31 cellular contexts compared by ENCODE assay signal in genomic region chr13:63628310-63628709, GRCh38.
"Had no signal": no experiment of that assay in that cellular context is flagged by ENCODE, and none has a peak within 500 bp of the region (broad histone marks: within the 10 kb centered on the region; RNA-seq: fewer than 3 reads in every experiment).

No MANE protein-coding gene starts in this region.

- H3K4me1 Mint-ChIP-seq: activated B cell treated with CpG ODN at 0.5 μM for 24 hours; activated naive CD4-positive, alpha-beta T cell treated with anti-CD3 and anti-CD28 coated beads, Interleukin-2, amount 10 ng/mL, durations not matched to agents 7 days and 5 days; activated naive CD8-positive, alpha-beta T cell treated with anti-CD3 and anti-CD28 coated beads, Interleukin-2, amount 50 U/mL, for 24 hours; brain; central memory CD8-positive, alpha-beta T cell had no signal

- H3K9me3 Mint-ChIP-seq: activated CD4-positive, alpha-beta memory T cell treated with anti-CD3 and anti-CD28 coated beads for 36 hours; activated naive CD4-positive, alpha-beta T cell treated with anti-CD3 and anti-CD28 coated beads, Interleukin-2, amount 10 ng/mL, durations not matched to agents 7 days and 5 days; brain had no signal

- ATAC-seq: activated naive CD8-positive, alpha-beta T cell treated with anti-CD3 and anti-CD28 coated beads, Interleukin-2, amount 50 U/mL, for 24 hours; activated T-cell treated with anti-CD3 and anti-CD28 coated beads, Interleukin-2, amount 50 U/mL, for 4 hours; PC-3 had no signal

- H3K4me1 ChIP-seq: Peyer's patch, SJSA1 had no signal

- H3K9me3 ChIP-seq: MG63, Peyer's patch, SJSA1 had no signal

- H3K27me3 ChIP-seq: MG63, Peyer's patch, SJSA1 had no signal

- H3K36me3 ChIP-seq: MG63, Peyer's patch, SJSA1 had no signal

- H3K27me3 Mint-ChIP-seq: activated B cell treated with CpG ODN at 0.5 μM for 24 hours; activated CD4-positive, alpha-beta memory T cell treated with anti-CD3 and anti-CD28 coated beads for 36 hours; activated naive CD4-positive, alpha-beta T cell treated with anti-CD3 and anti-CD28 coated beads, Interleukin-2, amount 10 ng/mL, durations not matched to agents 7 days and 5 days; activated naive CD8-positive, alpha-beta T cell; activated naive CD8-positive, alpha-beta T cell treated with anti-CD3 and anti-CD28 coated beads, Interleukin-2, amount 50 U/mL, for 24 hours; central memory CD8-positive, alpha-beta T cell had no signal

- H3K27ac ChIP-seq: Peyer's patch, SJSA1, VCaP had no signal

- H3K27ac Mint-ChIP-seq: activated B cell treated with CpG ODN at 0.5 μM for 24 hours; activated CD4-positive, alpha-beta memory T cell treated with anti-CD3 and anti-CD28 coated beads for 36 hours; activated naive CD4-positive, alpha-beta T cell treated with anti-CD3 and anti-CD28 coated beads, Interleukin-2, amount 10 ng/mL, durations not matched to agents 7 days and 5 days; activated naive CD8-positive, alpha-beta T cell; activated naive CD8-positive, alpha-beta T cell treated with anti-CD3 and anti-CD28 coated beads, Interleukin-2, amount 50 U/mL, for 24 hours; activated T-helper 1 cell treated with anti-CD3 and anti-CD28 coated beads, Interleukin-12 subunit alpha, Interleukin-12 subunit beta, Interleukin-2, Interleukin-4 antibody, amounts not matched to agents 30 ng/mL and 10 ng/mL and 1 ng/mL, durations not matched to agents 14 hours and 24 hours and 36 hours; brain had no signal

- H3K4me3 Mint-ChIP-seq: activated B cell treated with CpG ODN at 0.5 μM for 24 hours; activated CD4-positive, alpha-beta memory T cell treated with anti-CD3 and anti-CD28 coated beads for 36 hours; activated naive CD4-positive, alpha-beta T cell treated with anti-CD3 and anti-CD28 coated beads, Interleukin-2, amount 10 ng/mL, durations not matched to agents 7 days and 5 days; activated naive CD8-positive, alpha-beta T cell; activated naive CD8-positive, alpha-beta T cell treated with anti-CD3 and anti-CD28 coated beads, Interleukin-2, amount 50 U/mL, for 24 hours; activated T-cell treated with anti-CD3 and anti-CD28 coated beads, Interleukin-2, amount 50 U/mL, for 4 hours; activated T-helper 1 cell treated with anti-CD3 and anti-CD28 coated beads, Interleukin-12 subunit alpha, Interleukin-12 subunit beta, Interleukin-2, Interleukin-4 antibody, amounts not matched to agents 30 ng/mL and 10 ng/mL and 1 ng/mL, durations not matched to agents 14 hours and 24 hours and 36 hours; brain; central memory CD8-positive, alpha-beta T cell had no signal

- H3K4me3 ChIP-seq: MG63, Peyer's patch, SJSA1 had no signal

- DNase-seq: activated B cell treated with CpG ODN at 0.5 μM for 24 hours; activated CD4-positive, alpha-beta memory T cell treated with anti-CD3 and anti-CD28 coated beads for 36 hours; activated CD4-positive, alpha-beta T cell treated with anti-CD3 and anti-CD28 coated beads for 4 hours; activated CD4-positive, alpha-beta T cell treated with anti-CD3 and anti-CD28 coated beads, Interleukin-2, amount 50 U/mL, for 1 hour; activated CD4-positive, CD25-positive, alpha-beta regulatory T cell treated with anti-CD3 and anti-CD28 coated beads, Interleukin-2, amount 50 U/mL, for 72 hours; activated CD8-positive, alpha-beta memory T cell treated with anti-CD3 and anti-CD28 coated beads, Interleukin-2, amount 50 U/mL, for 4 hours; activated naive CD4-positive, alpha-beta T cell treated with anti-CD3 and anti-CD28 coated beads, Interleukin-2, amount 10 ng/mL, durations not matched to agents 7 days and 5 days; activated naive CD8-positive, alpha-beta T cell treated with anti-CD3 and anti-CD28 coated beads, Interleukin-2, amount 50 U/mL, for 24 hours; activated T-cell treated with anti-CD3 and anti-CD28 coated beads for 4 hours; activated T-cell treated with anti-CD3 and anti-CD28 coated beads, Interleukin-2, amount 50 U/mL, for 4 hours; anterior cingulate cortex; MG63; NCI-H1048; NCI-H1105 treated with DMSO at 0.1 percent for 48 hours; NCI-H1436 treated with DMSO at 0.1 percent for 48 hours; NCI-H1694 treated with DMSO at 0.1 percent for 48 hours; NCI-H2029; NCI-H345; NCI-H524 treated with DMSO at 0.1 percent for 48 hours; PC-3; Peyer's patch; RPMI8226; SHP77 treated with DMSO at 0.1 percent for 48 hours; SW 1271; T1000 had no signal

- H3K36me3 Mint-ChIP-seq: activated CD4-positive, alpha-beta memory T cell treated with anti-CD3 and anti-CD28 coated beads for 36 hours; activated naive CD4-positive, alpha-beta T cell treated with anti-CD3 and anti-CD28 coated beads, Interleukin-2, amount 10 ng/mL, durations not matched to agents 7 days and 5 days; activated naive CD8-positive, alpha-beta T cell; brain had no signal
